1 cellular context compared by ENCODE assay signal in the genomic region with DNA sequence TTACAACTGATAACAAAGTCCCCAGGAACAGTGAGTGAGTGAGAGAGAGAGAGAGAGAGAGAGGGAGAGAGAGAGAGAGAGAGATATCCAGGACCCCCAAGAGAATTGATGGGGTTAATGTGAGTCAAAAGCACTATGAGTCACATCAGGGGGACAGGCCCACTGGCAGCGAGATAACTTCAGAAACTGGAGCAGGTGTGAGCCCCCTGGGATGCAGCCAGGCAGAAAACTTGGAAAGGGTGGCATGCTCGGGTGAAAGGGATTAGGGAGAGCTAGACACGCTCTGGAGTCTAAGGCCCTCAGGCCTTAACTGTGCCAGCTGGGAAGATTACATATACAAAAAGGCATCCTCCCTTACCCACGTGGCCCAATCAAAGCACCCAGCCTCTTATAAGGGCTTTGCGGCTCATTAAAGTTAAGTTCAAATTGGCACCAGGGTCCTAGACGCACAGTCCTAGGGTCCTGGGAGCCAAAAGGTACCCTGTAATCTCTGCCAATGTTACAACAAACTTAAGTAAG.
TF ChIP-seq lines count a peak whose summit lies in the region.

No MANE protein-coding gene starts in this region.

TF ChIP-seq in GM23338, 12 proteins besides CTCF, POLR2A, EP300 and RAD21 (continued from another document):
- TF ChIP-seq, protein P1, sequence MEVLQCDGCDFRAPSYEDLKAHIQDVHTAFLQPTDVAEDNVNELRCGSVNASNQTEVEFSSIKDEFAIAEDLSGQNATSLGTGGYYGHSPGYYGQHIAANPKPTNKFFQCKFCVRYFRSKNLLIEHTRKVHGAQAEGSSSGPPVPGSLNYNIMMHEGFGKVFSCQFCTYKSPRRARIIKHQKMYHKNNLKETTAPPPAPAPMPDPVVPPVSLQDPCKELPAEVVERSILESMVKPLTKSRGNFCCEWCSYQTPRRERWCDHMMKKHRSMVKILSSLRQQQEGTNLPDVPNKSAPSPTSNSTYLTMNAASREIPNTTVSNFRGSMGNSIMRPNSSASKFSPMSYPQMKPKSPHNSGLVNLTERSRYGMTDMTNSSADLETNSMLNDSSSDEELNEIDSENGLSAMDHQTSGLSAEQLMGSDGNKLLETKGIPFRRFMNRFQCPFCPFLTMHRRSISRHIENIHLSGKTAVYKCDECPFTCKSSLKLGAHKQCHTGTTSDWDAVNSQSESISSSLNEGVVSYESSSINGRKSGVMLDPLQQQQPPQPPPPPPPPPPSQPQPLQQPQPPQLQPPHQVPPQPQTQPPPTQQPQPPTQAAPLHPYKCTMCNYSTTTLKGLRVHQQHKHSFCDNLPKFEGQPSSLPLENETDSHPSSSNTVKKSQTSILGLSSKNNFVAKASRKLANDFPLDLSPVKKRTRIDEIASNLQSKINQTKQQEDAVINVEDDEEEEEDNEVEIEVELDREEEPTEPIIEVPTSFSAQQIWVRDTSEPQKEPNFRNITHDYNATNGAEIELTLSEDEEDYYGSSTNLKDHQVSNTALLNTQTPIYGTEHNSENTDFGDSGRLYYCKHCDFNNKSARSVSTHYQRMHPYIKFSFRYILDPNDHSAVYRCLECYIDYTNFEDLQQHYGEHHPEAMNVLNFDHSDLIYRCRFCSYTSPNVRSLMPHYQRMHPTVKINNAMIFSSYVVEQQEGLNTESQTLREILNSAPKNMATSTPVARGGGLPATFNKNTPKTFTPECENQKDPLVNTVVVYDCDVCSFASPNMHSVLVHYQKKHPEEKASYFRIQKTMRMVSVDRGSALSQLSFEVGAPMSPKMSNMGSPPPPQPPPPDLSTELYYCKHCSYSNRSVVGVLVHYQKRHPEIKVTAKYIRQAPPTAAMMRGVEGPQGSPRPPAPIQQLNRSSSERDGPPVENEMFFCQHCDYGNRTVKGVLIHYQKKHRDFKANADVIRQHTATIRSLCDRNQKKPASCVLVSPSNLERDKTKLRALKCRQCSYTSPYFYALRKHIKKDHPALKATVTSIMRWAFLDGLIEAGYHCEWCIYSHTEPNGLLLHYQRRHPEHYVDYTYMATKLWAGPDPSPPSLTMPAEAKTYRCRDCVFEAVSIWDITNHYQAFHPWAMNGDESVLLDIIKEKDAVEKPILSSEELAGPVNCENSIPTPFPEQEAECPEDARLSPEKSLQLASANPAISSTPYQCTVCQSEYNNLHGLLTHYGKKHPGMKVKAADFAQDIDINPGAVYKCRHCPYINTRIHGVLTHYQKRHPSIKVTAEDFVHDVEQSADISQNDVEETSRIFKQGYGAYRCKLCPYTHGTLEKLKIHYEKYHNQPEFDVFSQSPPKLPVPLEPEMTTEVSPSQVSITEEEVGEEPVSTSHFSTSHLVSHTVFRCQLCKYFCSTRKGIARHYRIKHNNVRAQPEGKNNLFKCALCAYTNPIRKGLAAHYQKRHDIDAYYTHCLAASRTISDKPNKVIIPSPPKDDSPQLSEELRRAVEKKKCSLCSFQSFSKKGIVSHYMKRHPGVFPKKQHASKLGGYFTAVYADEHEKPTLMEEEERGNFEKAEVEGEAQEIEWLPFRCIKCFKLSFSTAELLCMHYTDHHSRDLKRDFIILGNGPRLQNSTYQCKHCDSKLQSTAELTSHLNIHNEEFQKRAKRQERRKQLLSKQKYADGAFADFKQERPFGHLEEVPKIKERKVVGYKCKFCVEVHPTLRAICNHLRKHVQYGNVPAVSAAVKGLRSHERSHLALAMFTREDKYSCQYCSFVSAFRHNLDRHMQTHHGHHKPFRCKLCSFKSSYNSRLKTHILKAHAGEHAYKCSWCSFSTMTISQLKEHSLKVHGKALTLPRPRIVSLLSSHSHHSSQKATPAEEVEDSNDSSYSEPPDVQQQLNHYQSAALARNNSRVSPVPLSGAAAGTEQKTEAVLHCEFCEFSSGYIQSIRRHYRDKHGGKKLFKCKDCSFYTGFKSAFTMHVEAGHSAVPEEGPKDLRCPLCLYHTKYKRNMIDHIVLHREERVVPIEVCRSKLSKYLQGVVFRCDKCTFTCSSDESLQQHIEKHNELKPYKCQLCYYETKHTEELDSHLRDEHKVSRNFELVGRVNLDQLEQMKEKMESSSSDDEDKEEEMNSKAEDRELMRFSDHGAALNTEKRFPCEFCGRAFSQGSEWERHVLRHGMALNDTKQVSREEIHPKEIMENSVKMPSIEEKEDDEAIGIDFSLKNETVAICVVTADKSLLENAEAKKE (CRISPR knock-in tag; IDR thresholded peaks at IDR 0.05), result no peak
- TF ChIP-seq EZH2 (IDR thresholded peaks at IDR 0.05; ENCODE audit: low read depth, unreplicated experiment), result no peak
TF ChIP-seq in GM23338: peak in this region for 0.
